ENCODE assay signal across 1 cellular context in the genomic region with DNA sequence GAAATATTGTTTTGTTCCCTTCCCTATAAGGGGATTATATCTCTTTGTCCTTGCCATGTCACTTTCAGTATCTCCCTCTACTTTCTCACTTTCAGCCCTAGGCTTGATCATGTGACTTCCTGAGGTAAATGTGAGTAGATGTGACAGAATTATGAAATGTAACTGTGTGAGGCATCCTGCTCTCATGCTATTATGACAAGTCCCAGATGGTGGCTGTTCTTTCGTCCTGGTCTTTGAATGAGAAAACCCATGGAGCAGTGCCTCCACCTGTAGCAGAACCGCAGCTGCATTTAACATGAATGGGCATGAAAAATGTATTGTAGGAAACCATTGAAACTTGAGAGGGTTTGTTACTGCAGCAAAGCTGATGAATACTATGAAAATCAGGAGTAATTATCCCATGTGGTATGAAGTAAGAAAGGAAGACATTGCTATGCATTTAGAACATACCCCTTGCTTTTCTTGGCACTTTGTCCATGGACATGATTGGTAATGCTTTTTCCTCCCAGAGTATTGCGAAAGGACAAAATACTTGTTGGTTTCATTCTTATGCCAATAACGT.
TF ChIP-seq lines count a peak whose summit lies in the region.

No MANE protein-coding gene starts in this region.

TF ChIP-seq in GM23338, 12 proteins besides CTCF, POLR2A, EP300 and RAD21 (continued from another document):
- no peak for TF ChIP-seq ZNF462 (CRISPR knock-in tag; IDR thresholded peaks at IDR 0.05)
- TF ChIP-seq NANOG (IDR thresholded peaks at IDR 0.05; ENCODE audit: borderline replicate concordance), result no peak
- no peak for TF ChIP-seq STAT1 (IDR thresholded peaks at IDR 0.05; ENCODE audit: unreplicated experiment)
- no peak for TF ChIP-seq ZNF331 (CRISPR knock-in tag; IDR thresholded peaks at IDR 0.05; ENCODE audit: low read depth)
- no peak for TF ChIP-seq JUNB (IDR thresholded peaks at IDR 0.05; ENCODE audit: unreplicated experiment)
